ENCODE assay signal across 1 cellular context in the genomic region with DNA sequence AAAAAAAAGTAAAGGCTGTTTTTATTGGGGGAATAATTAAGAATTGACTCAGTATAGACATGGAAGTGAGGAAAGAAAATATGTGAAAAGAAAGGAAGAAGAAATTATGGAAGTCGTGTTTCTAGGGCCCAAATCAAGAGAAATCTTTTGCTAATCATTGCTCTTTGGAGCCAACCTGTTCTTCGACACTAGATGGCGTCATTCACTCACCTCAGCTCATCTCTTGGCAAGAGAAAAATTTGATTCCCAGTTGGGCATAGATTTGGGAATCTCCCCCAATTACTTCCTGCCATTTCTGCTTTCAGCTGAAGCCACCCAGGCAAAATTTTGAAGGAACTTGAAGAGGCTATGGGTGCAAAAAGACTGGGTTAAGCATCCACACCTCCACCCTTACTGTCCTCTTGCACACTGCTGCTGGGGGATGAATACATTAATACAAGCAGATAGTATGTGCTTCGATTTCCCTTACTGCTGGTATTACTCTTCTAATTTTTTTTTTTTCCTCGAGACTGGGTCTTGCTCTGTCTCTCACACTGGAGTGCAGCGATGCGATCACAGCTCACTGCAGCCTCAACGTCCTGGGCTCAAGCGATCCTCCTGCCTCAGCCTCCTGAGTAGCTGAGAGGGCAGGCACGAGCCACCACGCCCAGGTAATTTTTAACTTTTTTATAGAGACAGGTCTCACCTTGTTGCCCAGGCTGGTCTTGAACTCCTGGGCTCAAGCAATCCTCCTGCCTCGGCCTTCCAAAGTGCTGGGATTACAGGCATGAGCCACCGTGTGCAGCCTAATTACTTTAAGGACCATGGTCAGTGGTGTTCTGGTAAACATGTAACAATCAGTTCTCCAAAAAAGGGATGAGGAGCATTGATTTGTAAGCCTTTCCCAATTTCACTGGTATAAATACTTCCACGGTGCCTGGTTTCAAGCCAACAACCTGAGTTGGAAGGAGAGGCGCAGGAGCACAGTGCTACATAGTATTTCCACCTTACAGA.
TF ChIP-seq lines count a peak whose summit lies in the region.

No MANE protein-coding gene starts in this region.

TF ChIP-seq in endothelial cell of umbilical vein, 7 proteins besides CTCF, POLR2A, EP300 and RAD21:
- TF ChIP-seq JUN (IDR thresholded peaks at IDR 0.05; ENCODE audit: borderline replicate concordance, insufficient read depth, insufficient read length, low read depth) (no peak), EZH2 (IDR thresholded peaks at IDR 0.05; ENCODE audit: borderline replicate concordance, low read depth, low read length, severe bottlenecking) (no peak), FOS (IDR thresholded peaks at IDR 0.05; ENCODE audit: borderline replicate concordance, insufficient read depth, low read length) (no peak), MYC (IDR thresholded peaks at IDR 0.05; ENCODE audit: low read depth, low read length) (no peak), POLR2AphosphoS5 (IDR thresholded peaks at IDR 0.05; ENCODE audit: insufficient read depth, low read depth, low read length) (no peak), GATA2 (IDR thresholded peaks at IDR 0.05; ENCODE audit: insufficient read depth, insufficient read length, low read depth, low read length) (no peak)
- TF ChIP-seq, protein P1, sequence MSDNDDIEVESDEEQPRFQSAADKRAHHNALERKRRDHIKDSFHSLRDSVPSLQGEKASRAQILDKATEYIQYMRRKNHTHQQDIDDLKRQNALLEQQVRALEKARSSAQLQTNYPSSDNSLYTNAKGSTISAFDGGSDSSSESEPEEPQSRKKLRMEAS (IDR thresholded peaks at IDR 0.05; ENCODE audit: insufficient read depth, insufficient read length): no peak
